In genomic region chr1:39952359-39953110, GRCh38 we compare ENCODE assay signal across 2 cellular contexts.
TF ChIP-seq lines count a peak whose summit lies in the region.

No MANE protein-coding gene starts in this region.

TF ChIP-seq in SK-N-SH, 30 proteins besides CTCF, POLR2A, EP300 and RAD21 (continued from another document):
- TF ChIP-seq FOXJ3 (CRISPR knock-in tag; IDR thresholded peaks at IDR 0.05): no peak
- no peak for TF ChIP-seq FOSL2 (IDR thresholded peaks at IDR 0.05; ENCODE audit: borderline replicate concordance, low read depth)
- no peak for TF ChIP-seq RXRA (IDR thresholded peaks at IDR 0.05; ENCODE audit: borderline replicate concordance, low read depth)

TF ChIP-seq in SK-N-SH treated with all-trans-retinoic acid at 6 μM for 48 hours, 23 proteins besides CTCF, POLR2A, EP300 and RAD21 (continued from another document):
- TF ChIP-seq POU6F1 (CRISPR knock-in tag; IDR thresholded peaks at IDR 0.05; ENCODE audit: borderline replicate concordance, low read depth): no peak
- no peak for TF ChIP-seq TCF4 (CRISPR knock-in tag; IDR thresholded peaks at IDR 0.05; ENCODE audit: borderline replicate concordance)
- TF ChIP-seq ZNF565 (CRISPR knock-in tag; conservative IDR thresholded peaks at IDR 0.05; ENCODE audit: low read depth): no peak
- TF ChIP-seq ZFP3 (CRISPR knock-in tag; IDR thresholded peaks at IDR 0.05): no peak
- no peak for TF ChIP-seq PATZ1 (CRISPR knock-in tag; IDR thresholded peaks at IDR 0.05; ENCODE audit: borderline replicate concordance)
